In genomic region chr22:23820748-23821211, GRCh38 we compare ENCODE assay signal across 13 cellular contexts. TPM values are rescaled to one million over a fixed set of nuclear protein-coding genes. Genes with fewer than 3 reads are reported as not detected.
A peak's percentile ranks its signal among the peaks of the same experiment; 100 is the strongest.
DNase-seq lines count a peak whose midpoint lies in the region; ATAC-seq and TF ChIP-seq lines count a peak whose summit lies in the region.
"Had no signal": no experiment of that assay in that cellular context is flagged by ENCODE, and none has a peak within 500 bp of the region (broad histone marks: within the 10 kb centered on the region; RNA-seq: fewer than 3 reads in every experiment).

No MANE protein-coding gene starts in this region.

- H3K36me3 ChIP-seq in KOPT-K1 (ENCODE audit: insufficient read depth, low read length), result peaks cover 100% of the 10 kb centered on the region
- peaks cover 32% of the 10 kb centered on the region for H3K36me3 ChIP-seq in colonic mucosa
- H3K36me3 ChIP-seq: uterus had no signal

- peaks cover 63% of the 10 kb centered on the region for H3K36me3 Mint-ChIP-seq in activated naive CD4-positive, alpha-beta T cell treated with anti-CD3 and anti-CD28 coated beads, Interleukin-2, amount 10 ng/mL, durations not matched to agents 7 days and 5 days
- peaks cover 39% of the 10 kb centered on the region for H3K36me3 Mint-ChIP-seq in activated naive CD8-positive, alpha-beta T cell treated with anti-CD3 and anti-CD28 coated beads, Interleukin-2, amount 50 U/mL, for 24 hours (ENCODE audit: low read depth)
- peaks cover 91% of the 10 kb centered on the region for H3K36me3 Mint-ChIP-seq in stimulated activated memory B cell treated with anti-CD40 and anti-IgM and Interleukin-4, amounts not matched to agents 10 μg/mL and 1 μg/mL and 100 μg/mL, for 72 hours
- peaks cover 81% of the 10 kb centered on the region for H3K36me3 Mint-ChIP-seq in CD4-positive, alpha-beta T cell (ENCODE audit: low read depth)

- no peaks in the 10 kb centered on the region for H3K9me3 Mint-ChIP-seq in activated naive CD4-positive, alpha-beta T cell treated with anti-CD3 and anti-CD28 coated beads, Interleukin-2, amount 10 ng/mL, durations not matched to agents 7 days and 5 days
- no peaks in the 10 kb centered on the region for H3K9me3 Mint-ChIP-seq in activated naive CD8-positive, alpha-beta T cell treated with anti-CD3 and anti-CD28 coated beads, Interleukin-2, amount 50 U/mL, for 24 hours
- H3K9me3 Mint-ChIP-seq in stimulated activated memory B cell treated with anti-CD40 and anti-IgM and Interleukin-4, amounts not matched to agents 10 μg/mL and 1 μg/mL and 100 μg/mL, for 72 hours, result no peaks in the 10 kb centered on the region
- H3K9me3 Mint-ChIP-seq in CD4-positive, alpha-beta T cell, result no peaks in the 10 kb centered on the region

- peak overlapping the region; percentile 95 for H3K27ac Mint-ChIP-seq in activated naive CD4-positive, alpha-beta T cell treated with anti-CD3 and anti-CD28 coated beads, Interleukin-2, amount 10 ng/mL, durations not matched to agents 7 days and 5 days
- H3K27ac Mint-ChIP-seq in activated naive CD8-positive, alpha-beta T cell treated with anti-CD3 and anti-CD28 coated beads, Interleukin-2, amount 50 U/mL, for 24 hours, result peak overlapping the region; percentile 26
- H3K27ac Mint-ChIP-seq in stimulated activated memory B cell treated with anti-CD40 and anti-IgM and Interleukin-4, amounts not matched to agents 10 μg/mL and 1 μg/mL and 100 μg/mL, for 72 hours, result peak overlapping the region; percentile 74
- H3K27ac Mint-ChIP-seq in CD4-positive, alpha-beta T cell, result no peak overlapping the region

- CTCF ChIA-PET in activated naive CD4-positive, alpha-beta T cell treated with anti-CD3 and anti-CD28 coated beads, Interleukin-2, amount 10 ng/mL, durations not matched to agents 7 days and 5 days (lab: Charles Lee), result interaction anchor here (1.2 kb wide), 1 partner anchor 50 kb away, joined by 4 read pairs; no protein-coding TSS in a partner anchor
- CTCF ChIA-PET in CD4-positive, alpha-beta T cell (lab: Charles Lee), result interaction anchor here (1.4 kb wide), 1 partner anchor 29 kb away, joined by 4 read pairs; no protein-coding TSS in a partner anchor

- DNase-seq in activated naive CD4-positive, alpha-beta T cell treated with anti-CD3 and anti-CD28 coated beads, Interleukin-2, amount 10 ng/mL, durations not matched to agents 7 days and 5 days, result peak; percentile 59
- no peak for DNase-seq in activated naive CD4-positive, alpha-beta T cell (lab: John Stamatoyannopoulos, UW)
- DNase-seq in activated naive CD8-positive, alpha-beta T cell treated with anti-CD3 and anti-CD28 coated beads, Interleukin-2, amount 50 U/mL, for 24 hours, result no peak
- DNase-seq in colonic mucosa, result no peak
- DNase-seq in CD4-positive, alpha-beta T cell, result no peak
- DNase-seq: cortex of kidney, mesendoderm, uterus had no signal

- no peaks in the 10 kb centered on the region for H3K9me3 ChIP-seq in KOPT-K1 (ENCODE audit: insufficient read depth, low read length, poor library complexity, severe bottlenecking)
- no peaks in the 10 kb centered on the region for H3K9me3 ChIP-seq in colonic mucosa
- H3K9me3 ChIP-seq in CD4-positive, alpha-beta T cell (ENCODE audit: control insufficient read depth, low read length), result no peaks in the 10 kb centered on the region
- H3K9me3 ChIP-seq: pancreas, uterus had no signal

- H3K4me3 ChIP-seq in colonic mucosa, result no peak overlapping the region
- H3K4me3 ChIP-seq: pancreas, uterus had no signal

- no peaks in the 10 kb centered on the region for H3K27me3 Mint-ChIP-seq in activated naive CD4-positive, alpha-beta T cell treated with anti-CD3 and anti-CD28 coated beads, Interleukin-2, amount 10 ng/mL, durations not matched to agents 7 days and 5 days
- H3K27me3 Mint-ChIP-seq in activated naive CD8-positive, alpha-beta T cell treated with anti-CD3 and anti-CD28 coated beads, Interleukin-2, amount 50 U/mL, for 24 hours, result no peaks in the 10 kb centered on the region
- no peaks in the 10 kb centered on the region for H3K27me3 Mint-ChIP-seq in stimulated activated memory B cell treated with anti-CD40 and anti-IgM and Interleukin-4, amounts not matched to agents 10 μg/mL and 1 μg/mL and 100 μg/mL, for 72 hours
- no peaks in the 10 kb centered on the region for H3K27me3 Mint-ChIP-seq in CD4-positive, alpha-beta T cell

- H3K4me3 Mint-ChIP-seq in activated naive CD4-positive, alpha-beta T cell treated with anti-CD3 and anti-CD28 coated beads, Interleukin-2, amount 10 ng/mL, durations not matched to agents 7 days and 5 days, result peak overlapping the region; percentile 35
- H3K4me3 Mint-ChIP-seq in activated naive CD8-positive, alpha-beta T cell treated with anti-CD3 and anti-CD28 coated beads, Interleukin-2, amount 50 U/mL, for 24 hours, result no peak overlapping the region
- H3K4me3 Mint-ChIP-seq in stimulated activated memory B cell treated with anti-CD40 and anti-IgM and Interleukin-4, amounts not matched to agents 10 μg/mL and 1 μg/mL and 100 μg/mL, for 72 hours, result peak overlapping the region; percentile 12
- H3K4me3 Mint-ChIP-seq in CD4-positive, alpha-beta T cell, result no peak overlapping the region

- peaks cover 47% of the 10 kb centered on the region for H3K4me1 Mint-ChIP-seq in activated naive CD4-positive, alpha-beta T cell treated with anti-CD3 and anti-CD28 coated beads, Interleukin-2, amount 10 ng/mL, durations not matched to agents 7 days and 5 days
- peaks cover 11% of the 10 kb centered on the region for H3K4me1 Mint-ChIP-seq in activated naive CD8-positive, alpha-beta T cell treated with anti-CD3 and anti-CD28 coated beads, Interleukin-2, amount 50 U/mL, for 24 hours
- H3K4me1 Mint-ChIP-seq in stimulated activated memory B cell treated with anti-CD40 and anti-IgM and Interleukin-4, amounts not matched to agents 10 μg/mL and 1 μg/mL and 100 μg/mL, for 72 hours, result peaks cover 71% of the 10 kb centered on the region
- no peaks in the 10 kb centered on the region for H3K4me1 Mint-ChIP-seq in CD4-positive, alpha-beta T cell (ENCODE audit: low read depth)

- no peak for TF ChIP-seq CTCF in colonic mucosa (IDR thresholded peaks at IDR 0.05)
- TF ChIP-seq CTCF in CD4-positive, alpha-beta T cell (IDR thresholded peaks at IDR 0.05), result no peak

- no peaks in the 10 kb centered on the region for H3K4me1 ChIP-seq in colonic mucosa
- H3K4me1 ChIP-seq: pancreas, uterus had no signal

- peak overlapping the region; percentile 55 for H3K27ac ChIP-seq in KOPT-K1 (ENCODE audit: low read depth, low read length, poor library complexity, severe bottlenecking)
- H3K27ac ChIP-seq in colonic mucosa, result no peak overlapping the region
- no peak overlapping the region for H3K27ac ChIP-seq in CD4-positive, alpha-beta T cell (ENCODE audit: low read depth, low read length)
- H3K27ac ChIP-seq: pancreas, uterus had no signal

- no peaks in the 10 kb centered on the region for H3K27me3 ChIP-seq in colonic mucosa
- H3K27me3 ChIP-seq in CD4-positive, alpha-beta T cell (ENCODE audit: control insufficient read depth, insufficient read depth, low read length), result no peaks in the 10 kb centered on the region
- H3K27me3 ChIP-seq: pancreas, uterus had no signal

- intact Hi-C loops in colonic mucosa (cut with DNase I), result no loop called here
- intact Hi-C loops in CD4-positive, alpha-beta T cell (cut with DNase I, micrococcal nuclease), result no loop called here

- ATAC-seq in activated naive CD8-positive, alpha-beta T cell treated with anti-CD3 and anti-CD28 coated beads, Interleukin-2, amount 50 U/mL, for 24 hours, result peak; percentile 55
- ATAC-seq in stimulated activated memory B cell treated with anti-CD40 and anti-IgM and Interleukin-4, amounts not matched to agents 10 μg/mL and 1 μg/mL and 100 μg/mL, for 72 hours, result peak; percentile 88
- ATAC-seq in CD4-positive, alpha-beta T cell (ENCODE audit: poor library complexity), result no peak
- no peak for ATAC-seq in GM18868 (IDR thresholded peaks at IDR 0.05; ENCODE audit: unreplicated experiment)
- ATAC-seq: HCT116, pancreas had no signal

- H3K9ac ChIP-seq in colonic mucosa (ENCODE audit: low read depth in 2 of 2, low read length in 2 of 2), result no peak overlapping the region

- POLR2A ChIA-PET in CD4-positive, alpha-beta T cell (lab: Charles Lee), result interaction anchor here (1.0 kb wide), 1 partner anchor 8 kb away, joined by 3 read pairs; no protein-coding TSS in a partner anchor

RNA-seq across cellular contexts. Expression of gene DERL3, which starts 18.0 kb away (rescaled TPM):
- total RNA-seq in colonic mucosa, result 10 to 100 TPM in 1 of 2 donors, 1 to 10 TPM in 1; 9.1 to 20.2 TPM
- under 1 TPM; 0.66 to 0.98 TPM for total RNA-seq in CD4-positive, alpha-beta T cell

RNA-seq across cellular contexts. Expression of gene SMARCB1, which starts 34.0 kb away (rescaled TPM):
- total RNA-seq in colonic mucosa, result 10 to 100 TPM; 77.8 to 96.0 TPM
- total RNA-seq in CD4-positive, alpha-beta T cell, result 10 to 100 TPM; 40.3 to 41.7 TPM

RNA-seq across cellular contexts. Expression of gene SLC2A11, which starts 36.9 kb away (rescaled TPM):
- total RNA-seq in colonic mucosa, result 1 to 10 TPM; 8.3 to 9.6 TPM
- 10 to 100 TPM in 1 of 2 experiments, 1 to 10 TPM in 1; 9.9 to 11.5 TPM for total RNA-seq in CD4-positive, alpha-beta T cell

RNA-seq across cellular contexts. Expression of gene MMP11, which starts 48.1 kb away (rescaled TPM):
- 1 to 10 TPM; 2.3 to 4.5 TPM for total RNA-seq in colonic mucosa
- total RNA-seq in CD4-positive, alpha-beta T cell, result 1 to 10 TPM; 2.3 to 2.4 TPM

RNA-seq across cellular contexts. Expression of gene CHCHD10, which starts 53.0 kb away (rescaled TPM):
- total RNA-seq in colonic mucosa, result 100 to 1,000 TPM; 420 to 719 TPM
- total RNA-seq in CD4-positive, alpha-beta T cell, result 10 to 100 TPM; 34.4 to 43.0 TPM

Comparison
In these comparisons a context has a peak if more than half of its experiments do, and no peak if none do; other contexts are left out.
1. H3K4me3 Mint-ChIP-seq: peak in activated naive CD4-positive, alpha-beta T cell treated with anti-CD3 and anti-CD28 coated beads, Interleukin-2, amount 10 ng/mL, durations not matched to agents 7 days and 5 days (single experiment) and stimulated activated memory B cell treated with anti-CD40 and anti-IgM and Interleukin-4, amounts not matched to agents 10 μg/mL and 1 μg/mL and 100 μg/mL, for 72 hours (single experiment); none in activated naive CD8-positive, alpha-beta T cell treated with anti-CD3 and anti-CD28 coated beads, Interleukin-2, amount 50 U/mL, for 24 hours (single experiment) and CD4-positive, alpha-beta T cell (single experiment).
2. ATAC-seq: peak in activated naive CD8-positive, alpha-beta T cell treated with anti-CD3 and anti-CD28 coated beads, Interleukin-2, amount 50 U/mL, for 24 hours (single experiment) and stimulated activated memory B cell treated with anti-CD40 and anti-IgM and Interleukin-4, amounts not matched to agents 10 μg/mL and 1 μg/mL and 100 μg/mL, for 72 hours (single experiment); none in CD4-positive, alpha-beta T cell (single experiment) and GM18868 (single experiment).
3. RNA of gene DERL3, which starts 18.0 kb away (total RNA-seq): 9.1 to 20.2 TPM in colonic mucosa; 0.66 to 0.98 TPM in CD4-positive, alpha-beta T cell; every median in the first group is over 4 times any median in the second.